8 cellular contexts compared by ENCODE assay signal in genomic region chr19:34120846-34121639, GRCh38. TPM values are rescaled to one million over a fixed set of nuclear protein-coding genes. Genes with fewer than 3 reads are reported as not detected.
DNase-seq lines count a peak whose midpoint lies in the region; ATAC-seq and TF ChIP-seq lines count a peak whose summit lies in the region.

No MANE protein-coding gene starts in this region.

- no peak overlapping the region for H3K27ac ChIP-seq in PC-3 (ENCODE audit: low read length)

- intact Hi-C loops in natural killer cell (cut with micrococcal nuclease) = loop anchor here (1.0 kb wide), 1 partner anchor 24 kb away; no protein-coding TSS in a partner anchor
- intact Hi-C loops in PC-3 (cut with micrococcal nuclease) = loop anchor here (1.0 kb wide), 1 partner anchor 24 kb away; no protein-coding TSS in a partner anchor
- intact Hi-C loops in activated T-helper 2 cell treated with anti-CD3 and anti-CD28 coated beads, Interferon-gamma antibody, Interleukin-2, Interleukin-4, amounts not matched to agents 10 μg/mL and 5 μg/mL and 100 μg/mL, durations not matched to agents 14 hours and 24 hours and 36 hours (cut with micrococcal nuclease) = loop anchor here (1.0 kb wide), 1 partner anchor 24 kb away; no protein-coding TSS in a partner anchor

- no TSS peak for BruUV-seq in PC-3 (replicated peaks; lab: Mats Ljungman, UMichigan)

- H3K9me3 ChIP-seq in PC-3 (ENCODE audit: low read length) = no peaks in the 10 kb centered on the region

- POLR2A ChIA-PET in PC-3 (lab: Charles Lee; ENCODE audit: unreplicated experiment) = no interaction called here

- no peaks in the 10 kb centered on the region for H3K36me3 ChIP-seq in PC-3 (ENCODE audit: low read depth, low read length)

- H3K27ac Mint-ChIP-seq in natural killer cell (no peak overlapping the region), glutamatergic neuron (ENCODE audit: unreplicated experiment) (no peak overlapping the region)
- H3K27ac Mint-ChIP-seq in natural killer cell treated with Interleukin-12 subunit alpha and Interleukin-12 subunit beta and Interleukin-15 and Interleukin-18, amount 100 ng/mL, for 72 hours = no peak overlapping the region
- no peak overlapping the region for H3K27ac Mint-ChIP-seq in activated T-helper 2 cell treated with anti-CD3 and anti-CD28 coated beads, Interferon-gamma antibody, Interleukin-2, Interleukin-4, amounts not matched to agents 10 μg/mL and 5 μg/mL and 100 μg/mL, durations not matched to agents 14 hours and 24 hours and 36 hours

- no peaks in the 10 kb centered on the region for H3K9me3 Mint-ChIP-seq in natural killer cell
- H3K9me3 Mint-ChIP-seq in natural killer cell treated with Interleukin-12 subunit alpha and Interleukin-12 subunit beta and Interleukin-15 and Interleukin-18, amount 100 ng/mL, for 72 hours = no peaks in the 10 kb centered on the region
- no peaks in the 10 kb centered on the region for H3K9me3 Mint-ChIP-seq in activated T-helper 2 cell treated with anti-CD3 and anti-CD28 coated beads, Interferon-gamma antibody, Interleukin-2, Interleukin-4, amounts not matched to agents 10 μg/mL and 5 μg/mL and 100 μg/mL, durations not matched to agents 14 hours and 24 hours and 36 hours
- peaks cover 6% of the 10 kb centered on the region for H3K9me3 Mint-ChIP-seq in glutamatergic neuron (ENCODE audit: unreplicated experiment)

- ATAC-seq in natural killer cell (peak; percentile 27 to 66 (median 55)), PC-3 (no peak), GM18519 (IDR thresholded peaks at IDR 0.05; ENCODE audit: low FRiP score, unreplicated experiment) (no peak)
- ATAC-seq in natural killer cell treated with Interleukin-12 subunit alpha and Interleukin-12 subunit beta and Interleukin-15 and Interleukin-18, amount 100 ng/mL, for 72 hours = no peak

- H3K79me2 ChIP-seq in PC-3 (ENCODE audit: low read length) = no peaks in the 10 kb centered on the region

- H3K4me1 ChIP-seq in PC-3 (ENCODE audit: insufficient read depth, low read length) = no peaks in the 10 kb centered on the region

- H4K20me1 ChIP-seq in PC-3 (ENCODE audit: low read length) = no peaks in the 10 kb centered on the region

- no peaks in the 10 kb centered on the region for H3K27me3 ChIP-seq in PC-3 (ENCODE audit: low read length)

- H3K4me2 ChIP-seq in PC-3 (ENCODE audit: low read length) = no peak overlapping the region

- H3K27me3 Mint-ChIP-seq in natural killer cell (ENCODE audit: low read depth in 2 of 2) = peaks cover 20 to 28% of the 10 kb centered on the region in 2 donors
- peaks cover 16 to 38% of the 10 kb centered on the region in 2 donors for H3K27me3 Mint-ChIP-seq in natural killer cell treated with Interleukin-12 subunit alpha and Interleukin-12 subunit beta and Interleukin-15 and Interleukin-18, amount 100 ng/mL, for 72 hours
- H3K27me3 Mint-ChIP-seq in activated T-helper 2 cell treated with anti-CD3 and anti-CD28 coated beads, Interferon-gamma antibody, Interleukin-2, Interleukin-4, amounts not matched to agents 10 μg/mL and 5 μg/mL and 100 μg/mL, durations not matched to agents 14 hours and 24 hours and 36 hours (ENCODE audit: low read depth) = peaks cover 9% of the 10 kb centered on the region
- H3K27me3 Mint-ChIP-seq in glutamatergic neuron (ENCODE audit: unreplicated experiment) = no peaks in the 10 kb centered on the region

- H3K4me1 Mint-ChIP-seq in natural killer cell (no peaks in the 10 kb centered on the region), glutamatergic neuron (ENCODE audit: low read depth, unreplicated experiment) (peaks cover 9% of the 10 kb centered on the region)
- no peaks in the 10 kb centered on the region for H3K4me1 Mint-ChIP-seq in natural killer cell treated with Interleukin-12 subunit alpha and Interleukin-12 subunit beta and Interleukin-15 and Interleukin-18, amount 100 ng/mL, for 72 hours (ENCODE audit: low read depth in 2 of 2)
- H3K4me1 Mint-ChIP-seq in activated T-helper 2 cell treated with anti-CD3 and anti-CD28 coated beads, Interferon-gamma antibody, Interleukin-2, Interleukin-4, amounts not matched to agents 10 μg/mL and 5 μg/mL and 100 μg/mL, durations not matched to agents 14 hours and 24 hours and 36 hours (ENCODE audit: low read depth) = peaks cover 1% of the 10 kb centered on the region

- H3K4me3 ChIP-seq in PC-3 (ENCODE audit: low read length) = no peak overlapping the region

- CTCF ChIA-PET in PC-3 (lab: Charles Lee) = no interaction called here

- H3K9ac ChIP-seq in PC-3 (ENCODE audit: low read length) = no peak overlapping the region

- TF ChIP-seq CTCF in natural killer cell (IDR thresholded peaks at IDR 0.05) = peak; percentile 57
- TF ChIP-seq CTCF in PC-3 (conservative IDR thresholded peaks at IDR 0.05; ENCODE audit: low read depth, low read length) = peak; percentile 77
- peak; percentile 76 for TF ChIP-seq CTCF in glutamatergic neuron (IDR thresholded peaks at IDR 0.05; ENCODE audit: partially characterized antibody, unreplicated experiment)

- H3F3A ChIP-seq in PC-3 (ENCODE audit: low read length, unreplicated experiment) = no peaks in the 10 kb centered on the region

- H3K4me3 Mint-ChIP-seq in natural killer cell (no peak overlapping the region), glutamatergic neuron (ENCODE audit: unreplicated experiment) (no peak overlapping the region)
- no peak overlapping the region for H3K4me3 Mint-ChIP-seq in natural killer cell treated with Interleukin-12 subunit alpha and Interleukin-12 subunit beta and Interleukin-15 and Interleukin-18, amount 100 ng/mL, for 72 hours
- no peak overlapping the region for H3K4me3 Mint-ChIP-seq in activated T-helper 2 cell treated with anti-CD3 and anti-CD28 coated beads, Interferon-gamma antibody, Interleukin-2, Interleukin-4, amounts not matched to agents 10 μg/mL and 5 μg/mL and 100 μg/mL, durations not matched to agents 14 hours and 24 hours and 36 hours (ENCODE audit: low read depth)

- H3K36me3 Mint-ChIP-seq in natural killer cell = no peaks in the 10 kb centered on the region
- H3K36me3 Mint-ChIP-seq in natural killer cell treated with Interleukin-12 subunit alpha and Interleukin-12 subunit beta and Interleukin-15 and Interleukin-18, amount 100 ng/mL, for 72 hours = no peaks in the 10 kb centered on the region
- no peaks in the 10 kb centered on the region for H3K36me3 Mint-ChIP-seq in activated T-helper 2 cell treated with anti-CD3 and anti-CD28 coated beads, Interferon-gamma antibody, Interleukin-2, Interleukin-4, amounts not matched to agents 10 μg/mL and 5 μg/mL and 100 μg/mL, durations not matched to agents 14 hours and 24 hours and 36 hours (ENCODE audit: low read depth)
- no peaks in the 10 kb centered on the region for H3K36me3 Mint-ChIP-seq in glutamatergic neuron (ENCODE audit: unreplicated experiment)

- no peaks in the 10 kb centered on the region for H3K9me2 ChIP-seq in PC-3 (replicated peaks; ENCODE audit: low read length)

- H2AFZ ChIP-seq in PC-3 (ENCODE audit: low read length) = no peak overlapping the region

- DNase-seq in natural killer cell (peak; percentile 30), PC-3 (peak; percentile 44), glutamatergic neuron (peak; percentile 56), NCI-H2107 treated with DMSO at 0.1 percent for 48 hours (lab: John Stamatoyannopoulos, UW; ENCODE audit: unreplicated experiment) (no peak)
- no peak for DNase-seq in natural killer cell treated with Interleukin-12 subunit alpha and Interleukin-12 subunit beta and Interleukin-15 and Interleukin-18, amount 100 ng/mL, for 72 hours (ENCODE audit: low spot score)
- DNase-seq in activated T-helper 2 cell treated with anti-CD3 and anti-CD28 coated beads, Interferon-gamma antibody, Interleukin-2, Interleukin-4, amounts not matched to agents 10 μg/mL and 5 μg/mL and 100 μg/mL, durations not matched to agents 14 hours and 24 hours and 36 hours (ENCODE audit: low spot score) = peak; percentile 23
- DNase-seq in stimulated activated CD4-positive, alpha-beta T cell treated with anti-CD3 and anti-CD28 coated beads, Interleukin-4, amount 100 ng/mL, for 4 hours = peak; percentile 36 to 49

RNA-seq across cellular contexts. Expression of gene LSM14A, which starts 51.3 kb away (rescaled TPM):
- total RNA-seq in natural killer cell (100 to 1,000 TPM; 201 to 246 (median 202) TPM), PC-3 (2014; rRNA removed) (67.4 and 88.5 TPM in 2 replicates), glutamatergic neuron (ENCODE audit: unreplicated experiment) (89.5 TPM)
- total RNA-seq in natural killer cell treated with Interleukin-12 subunit alpha and Interleukin-12 subunit beta and Interleukin-15 and Interleukin-18, amount 100 ng/mL, for 72 hours = 100 to 1,000 TPM; 119 to 135 TPM
- 95.8 and 101 TPM in 2 replicates for total RNA-seq in activated T-helper 2 cell treated with anti-CD3 and anti-CD28 coated beads, Interferon-gamma antibody, Interleukin-2, Interleukin-4, amounts not matched to agents 10 μg/mL and 5 μg/mL and 100 μg/mL, durations not matched to agents 14 hours and 24 hours and 36 hours

Comparison
In these comparisons a context has a peak if more than half of its experiments do, and no peak if none do; other contexts are left out.
1. ATAC-seq: peak in natural killer cell (3 of 3); none in natural killer cell treated with Interleukin-12 subunit alpha and Interleukin-12 subunit beta and Interleukin-15 and Interleukin-18, amount 100 ng/mL, for 72 hours (0 of 2), PC-3 (single experiment) and GM18519 (single experiment).
2. DNase-seq: peak in natural killer cell (single experiment), PC-3 (single experiment), activated T-helper 2 cell treated with anti-CD3 and anti-CD28 coated beads, Interferon-gamma antibody, Interleukin-2, Interleukin-4, amounts not matched to agents 10 μg/mL and 5 μg/mL and 100 μg/mL, durations not matched to agents 14 hours and 24 hours and 36 hours (single experiment), glutamatergic neuron (single experiment) and stimulated activated CD4-positive, alpha-beta T cell treated with anti-CD3 and anti-CD28 coated beads, Interleukin-4, amount 100 ng/mL, for 4 hours (2 of 2); none in natural killer cell treated with Interleukin-12 subunit alpha and Interleukin-12 subunit beta and Interleukin-15 and Interleukin-18, amount 100 ng/mL, for 72 hours (single experiment) and NCI-H2107 treated with DMSO at 0.1 percent for 48 hours (single experiment).
3. Peak in every context shown above with its lines, with median percentiles within 50 percentile points of each other: CTCF ChIP-seq.